8 cellular contexts compared by ENCODE assay signal in the genomic region with DNA sequence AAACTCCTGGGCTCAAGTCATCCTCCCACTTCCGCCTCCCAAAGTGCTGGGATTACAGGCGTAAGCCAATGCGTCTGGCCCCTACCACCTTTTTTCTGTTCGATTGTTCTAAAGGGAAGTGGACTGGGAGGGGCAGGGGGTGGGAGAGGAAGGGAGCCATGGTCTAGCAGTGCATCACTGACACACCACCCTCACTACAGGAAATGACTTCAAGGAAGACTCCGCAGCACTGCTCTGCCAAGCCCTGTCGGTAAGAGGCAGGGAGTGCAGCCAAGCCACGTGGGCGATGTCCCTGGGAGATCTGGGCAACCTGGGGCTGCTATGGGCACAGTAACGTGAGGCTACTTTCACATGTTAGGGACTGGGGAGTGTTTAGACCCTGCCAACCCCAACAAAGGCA. TPM values are rescaled to one million over a fixed set of nuclear protein-coding genes. Genes with fewer than 3 reads are reported as not detected.
DNase-seq lines count a peak whose midpoint lies in the region; ATAC-seq and TF ChIP-seq lines count a peak whose summit lies in the region.

No MANE protein-coding gene starts in this region.

- peaks cover 28% of the 10 kb centered on the region for H3K27me3 Mint-ChIP-seq in osteocyte (ENCODE audit: unreplicated experiment)

- H3K79me2 ChIP-seq in DND-41 (ENCODE audit: insufficient read depth, low read length) = no peaks in the 10 kb centered on the region

- ATAC-seq in DND-41 (ENCODE audit: insufficient read depth, low read depth) = peak; percentile 98

- peak overlapping the region; percentile 43; the same call in 1 of the 2 replicates for H2AFZ ChIP-seq in DND-41 (ENCODE audit: low read depth, low read length)

- H3K4me3 Mint-ChIP-seq in osteocyte (ENCODE audit: unreplicated experiment) = no peak overlapping the region

- no peak overlapping the region for H3K27ac ChIP-seq in DND-41 (ENCODE audit: low read length)

- H3K9me3 ChIP-seq in DND-41 (ENCODE audit: insufficient read depth, low read length, severe bottlenecking) = no peaks in the 10 kb centered on the region

- TF ChIP-seq CTCF in DND-41 (IDR thresholded peaks at IDR 0.05; ENCODE audit: borderline replicate concordance, extremely low read depth, low read length, poor library complexity, severe bottlenecking) (peak; percentile 33), osteocyte (IDR thresholded peaks at IDR 0.05) (no peak)

- DNase-seq in DND-41 (peak; percentile 57), RKO (ENCODE audit: low spot score) (peak; percentile 70), hepatic stellate cell (ENCODE audit: low spot score) (peak; percentile 37), NCI-H2227 (lab: John Stamatoyannopoulos, UW; ENCODE audit: unreplicated experiment) (no peak), osteocyte (ENCODE audit: extremely low spot score, unreplicated experiment) (no peak), mesenteric fat pad (ENCODE audit: low spot score) (no peak)
- DNase-seq in activated gamma-delta T cell treated with anti-CD3 and anti-CD28 coated beads, Interleukin-2, amount 50 U/mL, for 16 hours (ENCODE audit: low read depth) = peak; percentile 25
- peak; percentile 16 to 36 (median 34) for DNase-seq in stimulated activated CD4-positive, alpha-beta T cell treated with anti-CD3 and anti-CD28 coated beads, TNF-alpha, amount 100 ng/mL, for 4 hours (ENCODE audit: low read depth in 3 of 3)

- peaks cover under 1% of the 10 kb centered on the region for H3K27me3 ChIP-seq in DND-41 (ENCODE audit: insufficient read depth, low read length, poor library complexity)

- no peak overlapping the region for H3K4me3 ChIP-seq in DND-41 (ENCODE audit: low read depth in 1 of 2, low read length in 2 of 2)

- no peaks in the 10 kb centered on the region for H3K9me3 Mint-ChIP-seq in osteocyte (ENCODE audit: unreplicated experiment)

- H3K4me1 ChIP-seq in DND-41 (ENCODE audit: insufficient read depth, low read length) = peaks cover 5% of the 10 kb centered on the region; the same call in 1 of the 2 replicates

- H3K27ac Mint-ChIP-seq in osteocyte (ENCODE audit: unreplicated experiment) = no peak overlapping the region

- no peak overlapping the region for H3K4me2 ChIP-seq in DND-41 (ENCODE audit: insufficient read depth, low read length)

- H4K20me1 ChIP-seq in DND-41 (ENCODE audit: insufficient read depth, low read length) = no peaks in the 10 kb centered on the region

- no peak overlapping the region for H3K9ac ChIP-seq in DND-41 (ENCODE audit: low read depth, low read length)

- no peaks in the 10 kb centered on the region for H3K36me3 Mint-ChIP-seq in osteocyte (ENCODE audit: unreplicated experiment)

- no peaks in the 10 kb centered on the region for H3K4me1 Mint-ChIP-seq in osteocyte (ENCODE audit: unreplicated experiment)

- no peaks in the 10 kb centered on the region for H3K36me3 ChIP-seq in DND-41 (ENCODE audit: insufficient read depth, low read length)

RNA-seq across cellular contexts. Expression of a gene that starts 18.0 kb away (rescaled TPM):
- total RNA-seq in osteocyte (not detected in 2 replicates), mesenteric fat pad (not detected)

RNA-seq across cellular contexts. Expression of a gene that starts 31.5 kb away (rescaled TPM):
- 18.7 and 19.7 TPM in 2 replicates for total RNA-seq in osteocyte
- 21.9 TPM for total RNA-seq in mesenteric fat pad

Comparison
In these comparisons a context has a peak if more than half of its experiments do, and no peak if none do; other contexts are left out.
1. DNase-seq: peak in DND-41 (single experiment), RKO (single experiment), activated gamma-delta T cell treated with anti-CD3 and anti-CD28 coated beads, Interleukin-2, amount 50 U/mL, for 16 hours (single experiment), hepatic stellate cell (single experiment) and stimulated activated CD4-positive, alpha-beta T cell treated with anti-CD3 and anti-CD28 coated beads, TNF-alpha, amount 100 ng/mL, for 4 hours (3 of 3); none in NCI-H2227 (single experiment), osteocyte (single experiment) and mesenteric fat pad (single experiment).